ENCODE assay signal across 8 cellular contexts in the genomic region with DNA sequence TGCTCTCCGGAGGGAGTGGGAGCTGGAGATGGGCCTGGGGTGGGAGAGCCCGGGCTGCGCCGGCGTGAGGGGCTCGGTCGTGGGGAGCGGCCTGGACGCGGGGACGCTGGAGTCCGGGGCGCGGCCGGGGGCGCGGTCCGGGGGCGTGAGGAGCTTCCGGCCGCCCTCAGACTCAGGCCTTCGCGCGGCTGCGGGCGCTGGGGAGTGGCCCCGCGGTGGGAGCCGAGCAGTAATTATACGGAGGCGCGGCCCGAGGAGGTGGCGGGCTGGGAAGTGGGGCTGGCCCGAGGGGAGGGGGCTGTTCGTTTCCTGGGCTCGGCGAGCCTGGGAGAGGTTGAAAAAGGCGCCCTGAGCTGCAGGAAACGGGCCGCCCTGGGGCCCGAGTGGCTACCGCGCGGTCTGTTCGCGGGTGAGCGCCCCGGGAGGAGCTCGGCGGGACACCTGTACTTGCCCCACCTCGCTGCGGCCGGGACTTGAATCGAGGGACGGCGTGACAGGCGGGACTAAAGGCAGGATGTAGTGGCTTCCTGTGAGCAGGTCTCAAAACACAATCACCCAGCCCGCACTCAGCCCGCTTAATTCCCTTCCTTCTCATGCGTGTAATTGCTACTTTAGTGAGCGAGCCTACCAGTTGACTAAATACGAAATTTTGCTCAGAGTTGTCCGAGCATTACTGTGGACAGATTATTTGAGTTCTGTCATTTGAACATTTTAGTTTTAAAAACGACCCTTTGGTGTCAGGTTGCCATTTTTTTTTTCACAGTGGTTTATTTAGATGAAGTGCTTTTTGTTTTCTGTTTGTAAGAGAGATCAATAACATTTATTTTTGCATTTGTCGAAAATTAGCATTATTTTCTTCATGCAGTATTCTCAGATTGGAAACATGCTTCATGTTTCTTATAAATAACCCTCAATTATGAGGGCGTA. TPM values are rescaled to one million over a fixed set of nuclear protein-coding genes. Genes with fewer than 3 reads are reported as not detected.
DNase-seq lines count a peak whose midpoint lies in the region; ATAC-seq and TF ChIP-seq lines count a peak whose summit lies in the region.

No MANE protein-coding gene starts in this region.

- TF ChIP-seq CTCF in C4-2B (conservative IDR thresholded peaks at IDR 0.05) = peak; percentile 5; the same call in 1 of the 2 replicates
- TF ChIP-seq CTCF in lower lobe of right lung (IDR thresholded peaks at IDR 0.05) = no peak

- H3K36me3 ChIP-seq in duodenal mucosa (ENCODE audit: control insufficient read depth in 1 of 2, insufficient read depth in 2 of 2, low read length in 2 of 2) = no peaks in the 10 kb centered on the region
- no peaks in the 10 kb centered on the region for H3K36me3 ChIP-seq in lower lobe of right lung

- H3K9me3 ChIP-seq in duodenal mucosa (ENCODE audit: control insufficient read depth in 1 of 2, low read length in 2 of 2) (no peaks in the 10 kb centered on the region), lower lobe of right lung (no peaks in the 10 kb centered on the region)

- intact Hi-C loops in lower lobe of right lung (cut with DNase I) = no loop called here

- ATAC-seq in GM19395 (IDR thresholded peaks at IDR 0.05; ENCODE audit: unreplicated experiment) (peak; percentile 86), HG03520 (IDR thresholded peaks at IDR 0.05; ENCODE audit: unreplicated experiment) (peak; percentile 70), lower lobe of right lung (peak; percentile 81 to 85)

- peak; percentile 93 for DNase-seq in NCI-H69 (lab: John Stamatoyannopoulos, UW)
- DNase-seq in activated CD4-positive, alpha-beta T cell treated with anti-CD3 and anti-CD28 coated beads, Interleukin-2, amount 50 U/mL, for 4 hours = peak; percentile 64
- DNase-seq in lower lobe of right lung = peak; percentile 91
- peak; percentile 63 to 83 (median 73) for DNase-seq in stimulated activated CD4-positive, alpha-beta T cell treated with anti-CD3 and anti-CD28 coated beads, TNF-alpha, amount 100 ng/mL, for 48 hours (ENCODE audit: low read depth in 3 of 3)

- H3K27me3 ChIP-seq in duodenal mucosa (ENCODE audit: control insufficient read depth in 1 of 2, insufficient read depth in 2 of 2, low read length in 2 of 2) = no peaks in the 10 kb centered on the region
- no peaks in the 10 kb centered on the region for H3K27me3 ChIP-seq in lower lobe of right lung (ENCODE audit: low read depth)

- H3K4me1 ChIP-seq in duodenal mucosa (ENCODE audit: control insufficient read depth in 1 of 2, insufficient read depth in 2 of 2, low read length in 2 of 2) (peaks cover 18 to 26% of the 10 kb centered on the region in 2 donors), lower lobe of right lung (peaks cover 50% of the 10 kb centered on the region)

- H3K27ac ChIP-seq in C4-2B (peak overlapping the region; percentile 86), duodenal mucosa (ENCODE audit: low read depth, low read length) (peak overlapping the region; percentile 96), lower lobe of right lung (peak overlapping the region; percentile 96)

- H3K9ac ChIP-seq in duodenal mucosa (ENCODE audit: low read depth in 1 of 2, low read length in 2 of 2) = peak overlapping the region; percentile 65 to 74

- H3K4me3 ChIP-seq in duodenal mucosa (ENCODE audit: low read depth in 1 of 2, low read length in 2 of 2) (peak overlapping the region; percentile 70 to 78), lower lobe of right lung (peak overlapping the region; percentile 88)

RNA-seq across cellular contexts. Expression of a gene that starts 0.9 kb away (rescaled TPM):
- total RNA-seq in lower lobe of right lung = 21.5 TPM

Comparison
In these comparisons a context has a peak if more than half of its experiments do, and no peak if none do; other contexts are left out.
1. Peak in every context shown above with its lines: DNase-seq, ATAC-seq, H3K4me3 ChIP-seq and H3K27ac ChIP-seq.